ENCODE assay signal across 2 cellular contexts in the genomic region with DNA sequence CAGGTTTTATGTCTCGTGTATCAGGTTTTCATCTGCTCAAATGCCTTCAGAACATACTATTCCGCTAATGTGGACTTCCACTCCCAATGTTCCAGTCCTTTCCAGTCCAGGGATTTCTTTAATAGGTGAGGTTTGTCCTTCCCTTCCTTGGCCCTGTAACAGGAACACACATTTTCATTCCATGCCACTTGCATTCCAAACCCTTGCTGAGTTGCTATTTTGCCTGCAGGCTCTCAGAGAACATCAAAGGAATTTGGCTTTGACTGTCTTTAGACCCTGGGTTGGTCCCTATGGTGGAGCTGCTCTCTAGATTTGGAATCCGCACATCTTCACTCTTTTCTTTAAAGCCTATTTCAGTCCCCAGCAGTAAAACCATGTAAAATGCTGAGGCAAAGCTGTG.
TF ChIP-seq lines count a peak whose summit lies in the region.

No MANE protein-coding gene starts in this region.

TF ChIP-seq in IMR-90, 13 proteins besides CTCF, POLR2A, EP300 and RAD21:
- no peak for TF ChIP-seq MAZ (IDR thresholded peaks at IDR 0.05; ENCODE audit: borderline replicate concordance, low read depth, low read length)
- no peak for TF ChIP-seq MAFK (IDR thresholded peaks at IDR 0.05; ENCODE audit: low read depth, low read length)
- TF ChIP-seq, protein P1, sequence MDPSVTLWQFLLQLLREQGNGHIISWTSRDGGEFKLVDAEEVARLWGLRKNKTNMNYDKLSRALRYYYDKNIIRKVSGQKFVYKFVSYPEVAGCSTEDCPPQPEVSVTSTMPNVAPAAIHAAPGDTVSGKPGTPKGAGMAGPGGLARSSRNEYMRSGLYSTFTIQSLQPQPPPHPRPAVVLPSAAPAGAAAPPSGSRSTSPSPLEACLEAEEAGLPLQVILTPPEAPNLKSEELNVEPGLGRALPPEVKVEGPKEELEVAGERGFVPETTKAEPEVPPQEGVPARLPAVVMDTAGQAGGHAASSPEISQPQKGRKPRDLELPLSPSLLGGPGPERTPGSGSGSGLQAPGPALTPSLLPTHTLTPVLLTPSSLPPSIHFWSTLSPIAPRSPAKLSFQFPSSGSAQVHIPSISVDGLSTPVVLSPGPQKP (IDR thresholded peaks at IDR 0.05; ENCODE audit: borderline replicate concordance, low read depth, low read length): no peak
- no peak for TF ChIP-seq NFE2L2 (IDR thresholded peaks at IDR 0.05; ENCODE audit: low read depth, low read length)
- no peak for TF ChIP-seq FOS (IDR thresholded peaks at IDR 0.05; ENCODE audit: low read depth, low read length)
- no peak for TF ChIP-seq CHD1 (IDR thresholded peaks at IDR 0.05; ENCODE audit: low read depth, low read length)
- TF ChIP-seq, protein P2, sequence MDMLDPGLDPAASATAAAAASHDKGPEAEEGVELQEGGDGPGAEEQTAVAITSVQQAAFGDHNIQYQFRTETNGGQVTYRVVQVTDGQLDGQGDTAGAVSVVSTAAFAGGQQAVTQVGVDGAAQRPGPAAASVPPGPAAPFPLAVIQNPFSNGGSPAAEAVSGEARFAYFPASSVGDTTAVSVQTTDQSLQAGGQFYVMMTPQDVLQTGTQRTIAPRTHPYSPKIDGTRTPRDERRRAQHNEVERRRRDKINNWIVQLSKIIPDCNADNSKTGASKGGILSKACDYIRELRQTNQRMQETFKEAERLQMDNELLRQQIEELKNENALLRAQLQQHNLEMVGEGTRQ (IDR thresholded peaks at IDR 0.05; ENCODE audit: low read depth, low read length): no peak
- TF ChIP-seq BHLHE40 (IDR thresholded peaks at IDR 0.05; ENCODE audit: low read depth, low read length): no peak
- TF ChIP-seq RCOR1 (IDR thresholded peaks at IDR 0.05; ENCODE audit: insufficient replicate concordance, low read length): no peak
- no peak for TF ChIP-seq CEBPB (IDR thresholded peaks at IDR 0.05; ENCODE audit: low read depth, low read length)
- no peak for TF ChIP-seq MXI1 (IDR thresholded peaks at IDR 0.05; ENCODE audit: borderline replicate concordance, low read depth, low read length)
- no peak for TF ChIP-seq RFX5 (IDR thresholded peaks at IDR 0.05; ENCODE audit: low read depth, low read length)

TF ChIP-seq in H1, 55 proteins besides CTCF, POLR2A, EP300 and RAD21:
- TF ChIP-seq JUND (IDR thresholded peaks at IDR 0.05; ENCODE audit: low read length) (no peak), HDAC6 (IDR thresholded peaks at IDR 0.05; ENCODE audit: low read depth, low read length) (no peak), YY1 (IDR thresholded peaks at IDR 0.05; ENCODE audit: low read depth, low read length) (no peak), TEAD4 (IDR thresholded peaks at IDR 0.05; ENCODE audit: low read depth, low read length) (peak; percentile 83)
